ENCODE assay signal across 17 cellular contexts in genomic region chr6:5730586-5731263, GRCh38.
DNase-seq lines count a peak whose midpoint lies in the region; ATAC-seq, FAIRE-seq and TF ChIP-seq lines count a peak whose summit lies in the region.
"Had no signal": no experiment of that assay in that cellular context is flagged by ENCODE, and none has a peak within 500 bp of the region (broad histone marks: within the 10 kb centered on the region; RNA-seq: fewer than 3 reads in every experiment).

No MANE protein-coding gene starts in this region.

- H3K79me2 ChIP-seq in K562 (ENCODE audit: control insufficient read depth, insufficient read depth, low read length), result no peaks in the 10 kb centered on the region

- ATAC-seq in K562, result 0 out of 3 replicates have a peak, but pooled peaks have one; percentile 45
- peak; percentile 33 for ATAC-seq in foreskin keratinocyte
- ATAC-seq in GM21737 (IDR thresholded peaks at IDR 0.05; ENCODE audit: unreplicated experiment), result no peak
- ATAC-seq: stimulated activated naive CD8-positive, alpha-beta T cell treated with anti-CD3 and anti-CD28 coated beads, Interleukin-15, amount 100 ng/mL, for 72 hours; T-helper 17 cell had no signal

- H3K36me3 ChIP-seq in K562 (ENCODE audit: control insufficient read depth, insufficient read depth, low read length), result no peaks in the 10 kb centered on the region
- H3K36me3 ChIP-seq: right atrium auricular region, SJCRH30 had no signal

- no peak for TF ChIP-seq EP300 in K562 (IDR thresholded peaks at IDR 0.05; ENCODE audit: low read length)

- intact Hi-C loops in K562 (cut with micrococcal nuclease) (loop anchor here (1.0 kb wide), 1 partner anchor 13 kb away; no protein-coding TSS in a partner anchor), posterior vena cava (cut with DNase I) (no loop called here)

- H3K9me3 ChIP-seq in K562 (replicated peaks; ENCODE audit: control insufficient read depth, insufficient read depth, low read depth, low read length), result no peaks in the 10 kb centered on the region
- H3K9me3 ChIP-seq: right atrium auricular region, SJCRH30 had no signal

- TF ChIP-seq POLR2A in K562 (conservative IDR thresholded peaks at IDR 0.05), result no peak

- H3K27ac ChIP-seq in K562 (ENCODE audit: extremely low read depth, low read depth, low read length) (no peak overlapping the region), foreskin keratinocyte (no peak overlapping the region)
- H3K27ac ChIP-seq: right atrium auricular region, SJCRH30 had no signal

- H2AFZ ChIP-seq in K562 (ENCODE audit: low read depth, low read length), result no peak overlapping the region

- POLR2A ChIA-PET in K562 (lab: Yijun Ruan, JAX), result interaction anchor here (0.9 kb wide), 1 partner anchor 34 kb away, joined by 5 read pairs; no protein-coding TSS in a partner anchor

- WGBS in K562 (ENCODE audit: insufficient coverage, low coverage, missing lambda C conversion rate), result 16% methylated on average over 8 of the region's 8 CpGs

- no peaks in the 10 kb centered on the region for H3K4me1 ChIP-seq in K562 (replicated peaks in 1 of 2; ENCODE audit: control insufficient read depth in 2 of 2, insufficient read depth in 2 of 2, low read length in 2 of 2)
- peaks cover 3% of the 10 kb centered on the region for H3K4me1 ChIP-seq in foreskin keratinocyte
- H3K4me1 ChIP-seq: right atrium auricular region had no signal

- no peak for TF ChIP-seq RAD21 in K562 (CRISPR knock-in tag; conservative IDR thresholded peaks at IDR 0.05 in 1 of 2, IDR thresholded peaks at IDR 0.05 in 1 of 2)

- no peak for FAIRE-seq in K562 (lab: Jason Lieb, UNC)

- DNase-seq in A172 (ENCODE audit: low spot score), result peak; percentile 18
- DNase-seq in GM04504 (ENCODE audit: low read depth), result peak; percentile 60
- no peak for DNase-seq in K562 (ENCODE audit: extremely low read depth in 1 of 4, low spot score in 3 of 4)
- peak in 1 of 2 donors; percentile 28 for DNase-seq in foreskin keratinocyte
- no peak for DNase-seq in posterior vena cava (ENCODE audit: low spot score)
- no peak for DNase-seq in OCI-M1 (lab: John Stamatoyannopoulos, UW)
- no peak for DNase-seq in NCI-H446 (lab: John Stamatoyannopoulos, UW)
- DNase-seq: activated CD4-positive, CD25-positive, alpha-beta regulatory T cell; activated CD8-positive, alpha-beta memory T cell treated with anti-CD3 and anti-CD28 coated beads for 24 hours; Kasumi-1; midbrain; NCI-H345; SJCRH30; stimulated activated naive CD8-positive, alpha-beta T cell treated with anti-CD3 and anti-CD28 coated beads, Interleukin-15, amount 100 ng/mL, for 72 hours; T-helper 17 cell had no signal

- no peak for TF ChIP-seq CTCF in K562 (IDR thresholded peaks at IDR 0.05 in 2 of 3, conservative IDR thresholded peaks at IDR 0.05 in 1 of 3; ENCODE audit: insufficient read depth in 2 of 3, low read depth in 1 of 3, low read length in 3 of 3)
- TF ChIP-seq CTCF in foreskin keratinocyte (conservative IDR thresholded peaks at IDR 0.05), result no peak

- CTCF ChIA-PET in K562 (lab: Yijun Ruan, JAX; ENCODE audit: low intra/inter-chr PET ratio), result no interaction called here

- no peaks in the 10 kb centered on the region for H3K9me1 ChIP-seq in K562 (ENCODE audit: control insufficient read depth, insufficient read depth, low read length)

- no peak overlapping the region for H3K4me3 ChIP-seq in K562
- H3K4me3 ChIP-seq: right atrium auricular region, SJCRH30 had no signal

- H3K4me2 ChIP-seq in K562 (ENCODE audit: insufficient read depth, low read length), result no peak overlapping the region

- H3K9ac ChIP-seq in K562 (ENCODE audit: insufficient read depth in 1 of 2, low read depth in 2 of 2, low read length in 2 of 2), result no peak overlapping the region

- peaks cover 17% of the 10 kb centered on the region; the same call in 1 of the 2 replicates for H4K20me1 ChIP-seq in K562 (replicated peaks; ENCODE audit: control insufficient read depth, insufficient read depth, low read length)

- H3K27me3 ChIP-seq in K562 (ENCODE audit: control insufficient read depth in 2 of 2, insufficient read depth in 2 of 2, low read length in 2 of 2), result peaks cover 12 to 50% of the 10 kb centered on the region in 2 experiments
- H3K27me3 ChIP-seq in foreskin keratinocyte, result no peaks in the 10 kb centered on the region
- H3K27me3 ChIP-seq: right atrium auricular region, SJCRH30 had no signal

- in situ Hi-C loops in K562 (cut with MboI), result no loop called here

- no TSS peak for BruUV-seq in K562 (replicated peaks; lab: Mats Ljungman, UMichigan)

TF ChIP-seq in K562, 482 proteins besides CTCF, POLR2A, EP300 and RAD21:
- TF ChIP-seq RBM25 (IDR thresholded peaks at IDR 0.05; ENCODE audit: low read depth, low read length, severe bottlenecking) (peak; percentile 10), LARP7 (IDR thresholded peaks at IDR 0.05) (no peak), ZFP36 (IDR thresholded peaks at IDR 0.05; ENCODE audit: low read depth, low read length, partially characterized antibody) (peak; percentile 49)

Comparison
In these comparisons a context has a peak if more than half of its experiments do, and no peak if none do; other contexts are left out.
1. DNase-seq: peak in A172 (single experiment) and GM04504 (single experiment); none in K562 (0 of 4), posterior vena cava (single experiment), OCI-M1 (single experiment) and NCI-H446 (0 of 2).